8 cellular contexts compared by ENCODE assay signal in genomic region chr4:152352645-152353116, GRCh38.
DNase-seq lines count a peak whose midpoint lies in the region; ATAC-seq and TF ChIP-seq lines count a peak whose summit lies in the region.

No MANE protein-coding gene starts in this region.

- no peaks in the 10 kb centered on the region for H3K9me3 ChIP-seq in Karpas-422 (ENCODE audit: low read length)
- H3K9me3 ChIP-seq in endocrine pancreas (ENCODE audit: control insufficient read depth, low read length), result no peaks in the 10 kb centered on the region
- no peaks in the 10 kb centered on the region for H3K9me3 ChIP-seq in tibial nerve

- H3K9ac ChIP-seq in Karpas-422 (ENCODE audit: low read length), result peak overlapping the region; percentile 2; the same call in 1 of the 2 replicates
- peak overlapping the region; percentile 93 for H3K9ac ChIP-seq in endocrine pancreas (ENCODE audit: control insufficient read depth, insufficient read depth, low read length)
- no peak overlapping the region for H3K9ac ChIP-seq in mesendoderm (ENCODE audit: low read length)

- H2AFZ ChIP-seq in Karpas-422 (ENCODE audit: low read length), result no peak overlapping the region

- H3K9me2 ChIP-seq in Karpas-422 (replicated peaks; ENCODE audit: insufficient read depth, low read length), result no peaks in the 10 kb centered on the region

- no peak overlapping the region for H3K4ac ChIP-seq in mesendoderm (ENCODE audit: low read depth, low read length)

- no peak overlapping the region for H3K27ac ChIP-seq in Karpas-422 (ENCODE audit: low read length)
- no peak overlapping the region for H3K27ac ChIP-seq in mesendoderm (ENCODE audit: low read depth, low read length)
- peak overlapping the region; percentile 44 to 88 (median 77) for H3K27ac ChIP-seq in tibial nerve

- H3K36me3 ChIP-seq in Karpas-422 (ENCODE audit: insufficient read depth, low read length) (no peaks in the 10 kb centered on the region), endocrine pancreas (ENCODE audit: control insufficient read depth, insufficient read depth, low read length) (no peaks in the 10 kb centered on the region), mesendoderm (ENCODE audit: control insufficient read depth, insufficient read depth, low read length) (no peaks in the 10 kb centered on the region), tibial nerve (no peaks in the 10 kb centered on the region)

- H3K4me1 ChIP-seq in Karpas-422 (ENCODE audit: low read length), result peaks cover 16% of the 10 kb centered on the region
- H3K4me1 ChIP-seq in endocrine pancreas (ENCODE audit: control insufficient read depth, insufficient read depth, low read length), result peaks cover 9% of the 10 kb centered on the region
- H3K4me1 ChIP-seq in mesendoderm (ENCODE audit: control insufficient read depth, low read depth, low read length), result peaks cover 4% of the 10 kb centered on the region
- H3K4me1 ChIP-seq in tibial nerve, result peaks cover 0 to 54% (median 8%) of the 10 kb centered on the region in 4 donors

- no peak overlapping the region for H2AK5ac ChIP-seq in mesendoderm (ENCODE audit: low read length)

- H3K79me2 ChIP-seq in Karpas-422 (ENCODE audit: low read length) (no peaks in the 10 kb centered on the region), mesendoderm (ENCODE audit: control insufficient read depth, insufficient read depth, low read length) (no peaks in the 10 kb centered on the region)

- no peak overlapping the region for H2BK5ac ChIP-seq in mesendoderm (ENCODE audit: low read length)

- H2BK15ac ChIP-seq in mesendoderm (replicated peaks; ENCODE audit: low read depth), result no peak overlapping the region

- DNase-seq in DMS79 (lab: John Stamatoyannopoulos, UW) (peak; percentile 69), Karpas-422 (peak; percentile 87), SHP77 (lab: John Stamatoyannopoulos, UW) (peak; percentile 62 to 65), mesendoderm (peak; percentile 67), tibial nerve (ENCODE audit: low spot score in 2 of 2) (peak; percentile 19 to 68)
- no peak for DNase-seq in activated CD4-positive, alpha-beta T cell treated with anti-CD3 and anti-CD28 coated beads, Interleukin-2, amount 50 U/mL, for 4 hours

- peak; percentile 21 to 75 for TF ChIP-seq POLR2A in tibial nerve (IDR thresholded peaks at IDR 0.05)

- no peak for TF ChIP-seq CTCF in tibial nerve (IDR thresholded peaks at IDR 0.05)

- no peak overlapping the region for H4K8ac ChIP-seq in mesendoderm (ENCODE audit: low read depth, low read length)

- H3K23ac ChIP-seq in mesendoderm (ENCODE audit: low read length), result no peak overlapping the region

- no CpG with 5 or more reads among the region's 10 CpGs for WGBS in mesendoderm (ENCODE audit: extremely low coverage, insufficient coverage, low lambda C conversion rate)
- WGBS in tibial nerve, 2 donors, result 14 to 22% methylated on average over 10 of the region's 10 CpGs

- H3K27me3 ChIP-seq in Karpas-422 (ENCODE audit: low read length) (no peaks in the 10 kb centered on the region), endocrine pancreas (ENCODE audit: control insufficient read depth, insufficient read depth, low read length) (no peaks in the 10 kb centered on the region), mesendoderm (ENCODE audit: insufficient read depth, low read length, poor library complexity) (no peaks in the 10 kb centered on the region), tibial nerve (no peaks in the 10 kb centered on the region)

- ATAC-seq in GM21576 (IDR thresholded peaks at IDR 0.05; ENCODE audit: unreplicated experiment), result peak; percentile 70

- H3K4me3 ChIP-seq in Karpas-422 (ENCODE audit: low read length) (peak overlapping the region; percentile 26), endocrine pancreas (ENCODE audit: control insufficient read depth, insufficient read depth, low read length) (peak overlapping the region; percentile 95), mesendoderm (ENCODE audit: low read length) (no peak overlapping the region), tibial nerve (peak overlapping the region; percentile 32 to 58 (median 41))

- no peak overlapping the region for H2BK120ac ChIP-seq in mesendoderm (ENCODE audit: low read depth, low read length)

- peaks cover 3% of the 10 kb centered on the region for H3K79me1 ChIP-seq in mesendoderm (ENCODE audit: low read length)

- peaks cover 53% of the 10 kb centered on the region for H4K20me1 ChIP-seq in Karpas-422 (ENCODE audit: insufficient read depth, low read depth, low read length)

- H4K5ac ChIP-seq in mesendoderm (ENCODE audit: low read length), result no peak overlapping the region

- H3K18ac ChIP-seq in mesendoderm (ENCODE audit: low read length), result peak overlapping the region; percentile 15

- H3K4me2 ChIP-seq in Karpas-422 (ENCODE audit: low read depth, low read length, poor library complexity, severe bottlenecking), result peak overlapping the region; percentile 52
- H3K4me2 ChIP-seq in mesendoderm (ENCODE audit: low read length), result no peak overlapping the region

- H3K56ac ChIP-seq in mesendoderm (ENCODE audit: low read length), result no peak overlapping the region

- TF ChIP-seq EP300 in tibial nerve (IDR thresholded peaks at IDR 0.05), result peak in 1 of 2 donors; percentile 94

Comparison
In these comparisons a context has a peak if more than half of its experiments do, and no peak if none do; other contexts are left out.
1. DNase-seq: peak in DMS79 (single experiment), Karpas-422 (single experiment), SHP77 (2 of 2), mesendoderm (single experiment) and tibial nerve (2 of 2); none in activated CD4-positive, alpha-beta T cell treated with anti-CD3 and anti-CD28 coated beads, Interleukin-2, amount 50 U/mL, for 4 hours (0 of 2).
2. H3K27ac ChIP-seq: peak in tibial nerve (4 of 4); none in Karpas-422 (single experiment) and mesendoderm (single experiment).